8 cellular contexts compared by ENCODE assay signal in genomic region chr5:134523543-134524136, GRCh38. TPM values are rescaled to one million over a fixed set of nuclear protein-coding genes. Genes with fewer than 3 reads are reported as not detected.
DNase-seq lines count a peak whose midpoint lies in the region; ATAC-seq, FAIRE-seq and TF ChIP-seq lines count a peak whose summit lies in the region.

No MANE protein-coding gene starts in this region.

- H3K27ac ChIP-seq in SJCRH30, result no peak overlapping the region
- no peak overlapping the region for H3K27ac ChIP-seq in fibroblast of lung (ENCODE audit: insufficient read depth, low read length)
- H3K27ac ChIP-seq in rectal smooth muscle tissue (ENCODE audit: low read depth, low read length), result peak overlapping the region; percentile 98

- DNase-seq in GM12865 (ENCODE audit: low read depth) (no peak), SJCRH30 (no peak), fibroblast of lung (ENCODE audit: low read depth in 2 of 2) (peak in 1 of 2 donors; percentile 43), frontal cortex (ENCODE audit: low spot score in 2 of 2) (no peak), GDM1 (lab: John Stamatoyannopoulos, UW) (no peak), NCI-H1092 (lab: John Stamatoyannopoulos, UW) (no peak)

- no peak for ATAC-seq in GM19395 (IDR thresholded peaks at IDR 0.05; ENCODE audit: unreplicated experiment)

- H3K4me1 ChIP-seq in SJCRH30 (peaks cover 3% of the 10 kb centered on the region; the same call in 1 of the 2 replicates), fibroblast of lung (ENCODE audit: control insufficient read depth, extremely low read depth, insufficient read depth, low read length) (peaks cover 7% of the 10 kb centered on the region), rectal smooth muscle tissue (ENCODE audit: control insufficient read depth, insufficient read depth, low read length) (peaks cover 6% of the 10 kb centered on the region)

- H2AFZ ChIP-seq in fibroblast of lung (ENCODE audit: low read length), result no peak overlapping the region

- H3K9me3 ChIP-seq in SJCRH30 (replicated peaks), result no peaks in the 10 kb centered on the region
- H3K9me3 ChIP-seq in fibroblast of lung (ENCODE audit: control insufficient read depth, insufficient read depth, low read depth, low read length), result no peaks in the 10 kb centered on the region

- FAIRE-seq in frontal cortex (lab: Jason Lieb, UNC), result no peak

- H3K27me3 ChIP-seq in SJCRH30 (peaks cover 8% of the 10 kb centered on the region; the same call in 1 of the 2 replicates), fibroblast of lung (ENCODE audit: control insufficient read depth, insufficient read depth, low read length) (peaks cover 4% of the 10 kb centered on the region), rectal smooth muscle tissue (ENCODE audit: control insufficient read depth, insufficient read depth, low read length) (no peaks in the 10 kb centered on the region)

- H3K4me2 ChIP-seq in fibroblast of lung (ENCODE audit: extremely low read depth, insufficient read depth, low read length), result peak overlapping the region; percentile 88

- peaks cover 17% of the 10 kb centered on the region for H3K79me2 ChIP-seq in fibroblast of lung (ENCODE audit: control insufficient read depth, insufficient read depth, low read length)

- TF ChIP-seq CTCF in GM12865 (IDR thresholded peaks at IDR 0.05; ENCODE audit: insufficient read depth, low read depth, low read length, missing control alignments), result no peak
- TF ChIP-seq CTCF in fibroblast of lung (conservative IDR thresholded peaks at IDR 0.05 in 1 of 2, IDR thresholded peaks at IDR 0.05 in 1 of 2; ENCODE audit: low read depth in 1 of 2, low read length in 2 of 2), result no peak

- H3K4me3 ChIP-seq in GM12865 (ENCODE audit: low read depth, low read length) (peak overlapping the region; percentile 95), SJCRH30 (peak overlapping the region; percentile 58), fibroblast of lung (replicated peaks in 1 of 4; ENCODE audit: control extremely low read depth in 1 of 4, insufficient read depth in 1 of 4, low read depth in 3 of 4, low read length in 4 of 4) (peak overlapping the region in 3 of 4 experiments; percentile 28 to 94 (median 70)), rectal smooth muscle tissue (ENCODE audit: low read length) (peak overlapping the region; percentile 92)

- H4K20me1 ChIP-seq in fibroblast of lung (ENCODE audit: control insufficient read depth, extremely low read depth, insufficient read depth, low read length), result no peaks in the 10 kb centered on the region

- H3K9ac ChIP-seq in fibroblast of lung (ENCODE audit: insufficient read depth, low read length), result no peak overlapping the region
- H3K9ac ChIP-seq in rectal smooth muscle tissue (ENCODE audit: low read length), result no peak overlapping the region

- H3K36me3 ChIP-seq in SJCRH30 (no peaks in the 10 kb centered on the region), fibroblast of lung (ENCODE audit: control insufficient read depth, insufficient read depth, low read length) (no peaks in the 10 kb centered on the region), rectal smooth muscle tissue (ENCODE audit: control insufficient read depth, insufficient read depth, low read length) (peaks cover 3% of the 10 kb centered on the region)

RNA-seq across cellular contexts. Expression of gene JADE2, which starts 1.8 kb away (rescaled TPM):
- 0.71 and 1.6 TPM in 2 replicates for total RNA-seq in SJCRH30 (2014; rRNA removed; shearing (Covaris generic))
- total RNA-seq in fibroblast of lung (23.6 and 45.9 TPM in 2 replicates), frontal cortex (2.4 TPM)
- 10.0 and 20.2 TPM in 2 replicates for polyA plus RNA-seq in fibroblast of lung
- 11.7 and 22.0 TPM in 2 replicates for polyA plus RNA-seq in fibroblast of lung (2012)
- 24.2 and 55.5 TPM in 2 replicates for polyA minus RNA-seq in fibroblast of lung (ENCODE audit: low replicate concordance)
